ENCODE assay signal across 25 cellular contexts in genomic region chr11:12602421-12602820, GRCh38.
DNase-seq lines count a peak whose midpoint lies in the region; ATAC-seq and TF ChIP-seq lines count a peak whose summit lies in the region.
"Had no signal": no experiment of that assay in that cellular context is flagged by ENCODE, and none has a peak within 500 bp of the region (broad histone marks: within the 10 kb centered on the region; RNA-seq: fewer than 3 reads in every experiment).

No MANE protein-coding gene starts in this region.

- no peak for TF ChIP-seq CTCF in cardiac fibroblast (IDR thresholded peaks at IDR 0.05; ENCODE audit: low read depth, low read length)
- TF ChIP-seq CTCF in retinal pigment epithelial cell (conservative IDR thresholded peaks at IDR 0.05; ENCODE audit: low read depth, low read length), result no peak

- H3K36me3 Mint-ChIP-seq in activated CD4-positive, alpha-beta T cell treated with anti-CD3 and anti-CD28 coated beads, Interleukin-2, amount 10 ng/mL, durations not matched to agents 24 days and 14 days (ENCODE audit: low read depth), result no peaks in the 10 kb centered on the region
- H3K36me3 Mint-ChIP-seq: CD14-positive monocyte; stimulated activated memory B cell treated with anti-CD40 and anti-IgM and Interleukin-4, amounts not matched to agents 10 μg/mL and 1 μg/mL and 100 μg/mL, for 72 hours had no signal

- H3K4me3 Mint-ChIP-seq in activated CD4-positive, alpha-beta T cell treated with anti-CD3 and anti-CD28 coated beads, Interleukin-2, amount 10 ng/mL, durations not matched to agents 24 days and 14 days, result no peak overlapping the region
- H3K4me3 Mint-ChIP-seq: CD14-positive monocyte; nephron progenitor cell; stimulated activated memory B cell treated with anti-CD40 and anti-IgM and Interleukin-4, amounts not matched to agents 10 μg/mL and 1 μg/mL and 100 μg/mL, for 72 hours; T-helper 1 cell treated with Interleukin-12 subunit alpha and Interleukin-12 subunit beta and Interleukin-4 antibody, amounts not matched to agents 30 μg/mL and 1 μg/mL, for 36 hours had no signal

- H3K4me1 Mint-ChIP-seq in activated CD4-positive, alpha-beta T cell treated with anti-CD3 and anti-CD28 coated beads, Interleukin-2, amount 10 ng/mL, durations not matched to agents 24 days and 14 days, result peaks cover 2% of the 10 kb centered on the region
- H3K4me1 Mint-ChIP-seq: CD14-positive monocyte; stimulated activated memory B cell treated with anti-CD40 and anti-IgM and Interleukin-4, amounts not matched to agents 10 μg/mL and 1 μg/mL and 100 μg/mL, for 72 hours had no signal

- intact Hi-C loops in activated CD4-positive, alpha-beta T cell treated with anti-CD3 and anti-CD28 coated beads, Interleukin-2, amount 10 ng/mL, durations not matched to agents 24 days and 14 days (cut with micrococcal nuclease), result no loop called here

- ATAC-seq in HG02642 (IDR thresholded peaks at IDR 0.05; ENCODE audit: poor library complexity, unreplicated experiment), result no peak
- ATAC-seq: esophagus mucosa; stimulated activated memory B cell treated with anti-CD40 and anti-IgM and Interleukin-4, amounts not matched to agents 10 μg/mL and 1 μg/mL and 100 μg/mL, for 72 hours had no signal

- peaks cover 23% of the 10 kb centered on the region for H3K27me3 Mint-ChIP-seq in activated CD4-positive, alpha-beta T cell treated with anti-CD3 and anti-CD28 coated beads, Interleukin-2, amount 10 ng/mL, durations not matched to agents 24 days and 14 days

- no peak overlapping the region for H3K4me3 ChIP-seq in cardiac fibroblast (replicated peaks in 1 of 2; ENCODE audit: low read depth in 2 of 2, low read length in 2 of 2)
- no peak overlapping the region for H3K4me3 ChIP-seq in retinal pigment epithelial cell (ENCODE audit: low read length)

- H3K27ac Mint-ChIP-seq in activated CD4-positive, alpha-beta T cell treated with anti-CD3 and anti-CD28 coated beads, Interleukin-2, amount 10 ng/mL, durations not matched to agents 24 days and 14 days, result no peak overlapping the region
- H3K27ac Mint-ChIP-seq: CD14-positive monocyte; nephron progenitor cell; stimulated activated memory B cell treated with anti-CD40 and anti-IgM and Interleukin-4, amounts not matched to agents 10 μg/mL and 1 μg/mL and 100 μg/mL, for 72 hours; T-helper 1 cell treated with Interleukin-12 subunit alpha and Interleukin-12 subunit beta and Interleukin-4 antibody, amounts not matched to agents 30 μg/mL and 1 μg/mL, for 36 hours had no signal

- DNase-seq in activated CD4-positive, alpha-beta T cell treated with anti-CD3 and anti-CD28 coated beads, Interleukin-2, amount 10 ng/mL, durations not matched to agents 24 days and 14 days, result peak; percentile 19
- no peak for DNase-seq in activated CD4-positive, alpha-beta T cell treated with anti-CD3 and anti-CD28 coated beads, Interleukin-2, amount 50 U/mL, for 4 hours
- peak; percentile 11 to 56 for DNase-seq in NCI-H446 (lab: John Stamatoyannopoulos, UW)
- peak; percentile 10 to 25 for DNase-seq in cardiac fibroblast (ENCODE audit: low read depth in 2 of 2)
- DNase-seq in retinal pigment epithelial cell (ENCODE audit: low read depth), result peak; percentile 43
- no peak for DNase-seq in SW480 (ENCODE audit: low spot score)
- DNase-seq in NCI-H1092 (lab: John Stamatoyannopoulos, UW), result no peak
- DNase-seq: activated CD4-positive, alpha-beta T cell treated with anti-CD3 and anti-CD28 coated beads, Interleukin-2, amount 50 U/mL, for 48 hours; activated T-cell treated with anti-CD3 and anti-CD28 coated beads for 4 hours; amniotic stem cell; effector CD8-positive, alpha-beta T cell; midbrain; NCI-H1092 treated with DMSO at 0.1 percent for 48 hours; NCI-H2171; NCI-H748 treated with DMSO at 0.1 percent for 48 hours; nephron progenitor cell; posterior cingulate gyrus; SHP77; stimulated activated CD4-positive, alpha-beta T cell treated with anti-CD3 and anti-CD28 coated beads, Interleukin-1b, Interleukin-23, amount 100 ng/mL, for 48 hours; WERI-Rb-1 had no signal

- H3K9me3 Mint-ChIP-seq in activated CD4-positive, alpha-beta T cell treated with anti-CD3 and anti-CD28 coated beads, Interleukin-2, amount 10 ng/mL, durations not matched to agents 24 days and 14 days, result no peaks in the 10 kb centered on the region
- H3K9me3 Mint-ChIP-seq: CD14-positive monocyte; nephron progenitor cell; stimulated activated memory B cell treated with anti-CD40 and anti-IgM and Interleukin-4, amounts not matched to agents 10 μg/mL and 1 μg/mL and 100 μg/mL, for 72 hours; T-helper 1 cell treated with Interleukin-12 subunit alpha and Interleukin-12 subunit beta and Interleukin-4 antibody, amounts not matched to agents 30 μg/mL and 1 μg/mL, for 36 hours had no signal

Comparison
In these comparisons a context has a peak if more than half of its experiments do, and no peak if none do; other contexts are left out.
1. DNase-seq: peak in activated CD4-positive, alpha-beta T cell treated with anti-CD3 and anti-CD28 coated beads, Interleukin-2, amount 10 ng/mL, durations not matched to agents 24 days and 14 days (single experiment), NCI-H446 (2 of 2), cardiac fibroblast (2 of 2) and retinal pigment epithelial cell (single experiment); none in activated CD4-positive, alpha-beta T cell treated with anti-CD3 and anti-CD28 coated beads, Interleukin-2, amount 50 U/mL, for 4 hours (0 of 2), SW480 (single experiment) and NCI-H1092 (single experiment).